In genomic region chr14:49704471-49704870, GRCh38 we compare ENCODE assay signal across 3 cellular contexts. TPM values are rescaled to one million over a fixed set of nuclear protein-coding genes. Genes with fewer than 3 reads are reported as not detected.
"Had no signal": no experiment of that assay in that cellular context is flagged by ENCODE, and none has a peak within 500 bp of the region (broad histone marks: within the 10 kb centered on the region; RNA-seq: fewer than 3 reads in every experiment).

No MANE protein-coding gene starts in this region.

RNA-seq across cellular contexts. Expression of gene KLHDC1, which starts 11.6 kb away (rescaled TPM):
- total RNA-seq: HT-29, HT1080 had no signal

RNA-seq across cellular contexts. Expression of gene POLE2, which starts 16.5 kb away (rescaled TPM):
- polyA plus RNA-seq: IgD-negative memory B cell had no signal
